Comparison of ENCODE assay signal across 1 cellular context in the genomic region with DNA sequence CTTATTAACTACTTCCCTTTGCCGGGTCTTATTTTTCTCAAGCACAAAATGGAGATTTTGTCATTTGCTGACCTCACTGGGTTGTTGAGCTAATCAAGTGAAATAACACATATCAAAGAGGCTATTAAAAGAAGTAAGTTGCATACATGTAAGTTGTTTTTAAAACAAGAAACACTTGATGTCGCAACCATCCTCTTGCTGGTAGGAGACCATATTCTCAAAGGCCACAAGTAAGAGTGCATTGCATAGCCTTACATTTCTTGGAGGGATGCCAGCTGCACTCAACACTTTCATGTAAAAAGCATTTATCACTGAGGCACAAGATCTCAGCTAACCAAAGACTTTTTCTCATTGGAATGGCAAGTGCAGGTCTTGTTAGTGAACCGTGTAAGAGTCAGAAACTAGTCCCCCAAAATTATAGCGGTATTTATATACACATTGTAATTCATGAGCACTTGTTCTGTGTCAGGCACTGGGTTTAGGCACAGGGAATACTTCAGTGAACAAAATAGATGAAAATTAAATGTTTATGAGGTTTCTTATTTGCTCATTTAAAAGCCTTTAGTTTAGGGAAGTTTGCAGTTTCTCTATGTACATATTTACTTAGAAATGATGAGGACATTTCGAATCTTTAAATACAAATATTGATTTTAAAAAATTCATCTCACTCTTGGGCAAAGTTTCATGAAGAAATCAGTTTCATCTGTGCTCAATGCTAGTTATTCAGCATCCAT.
TF ChIP-seq lines count a peak whose summit lies in the region.

No MANE protein-coding gene starts in this region.

TF ChIP-seq in A549, 52 proteins besides CTCF, POLR2A, EP300 and RAD21 (continued from another document):
- TF ChIP-seq, protein P1, sequence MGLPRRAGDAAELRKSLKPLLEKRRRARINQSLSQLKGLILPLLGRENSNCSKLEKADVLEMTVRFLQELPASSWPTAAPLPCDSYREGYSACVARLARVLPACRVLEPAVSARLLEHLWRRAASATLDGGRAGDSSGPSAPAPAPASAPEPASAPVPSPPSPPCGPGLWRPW (IDR thresholded peaks at IDR 0.05): peak; percentile 94
- TF ChIP-seq JUN (IDR thresholded peaks at IDR 0.05) (peak; percentile 93 to 95; a peak in 4 of 5 replicates), ZC3H11A (IDR thresholded peaks at IDR 0.05) (0 out of 2 replicates have a peak, but pooled peaks have one; percentile 8), JUNB (IDR thresholded peaks at IDR 0.05) (peak; percentile 71; the same call in 1 of the 2 replicates), CEBPB (IDR thresholded peaks at IDR 0.05) (peak; percentile 99), TP53 (CRISPR knock-in tag; IDR thresholded peaks at IDR 0.05) (no peak), SMC3 (IDR thresholded peaks at IDR 0.05) (peak; percentile 55; the same call in 2 of the 3 replicates), TFCP2L1 (CRISPR knock-in tag; IDR thresholded peaks at IDR 0.05) (no peak), ZFP36 (IDR thresholded peaks at IDR 0.05; ENCODE audit: borderline replicate concordance, partially characterized antibody) (peak; percentile 15)
- TF ChIP-seq, protein P2, sequence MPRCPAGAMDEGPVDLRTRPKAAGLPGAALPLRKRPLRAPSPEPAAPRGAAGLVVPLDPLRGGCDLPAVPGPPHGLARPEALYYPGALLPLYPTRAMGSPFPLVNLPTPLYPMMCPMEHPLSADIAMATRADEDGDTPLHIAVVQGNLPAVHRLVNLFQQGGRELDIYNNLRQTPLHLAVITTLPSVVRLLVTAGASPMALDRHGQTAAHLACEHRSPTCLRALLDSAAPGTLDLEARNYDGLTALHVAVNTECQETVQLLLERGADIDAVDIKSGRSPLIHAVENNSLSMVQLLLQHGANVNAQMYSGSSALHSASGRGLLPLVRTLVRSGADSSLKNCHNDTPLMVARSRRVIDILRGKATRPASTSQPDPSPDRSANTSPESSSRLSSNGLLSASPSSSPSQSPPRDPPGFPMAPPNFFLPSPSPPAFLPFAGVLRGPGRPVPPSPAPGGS (IDR thresholded peaks at IDR 0.05): peak; percentile 95
